Comparison of ENCODE assay signal across 10 cellular contexts in genomic region chr1:113946668-113947387, GRCh38. TPM values are rescaled to one million over a fixed set of nuclear protein-coding genes. Genes with fewer than 3 reads are reported as not detected.
DNase-seq lines count a peak whose midpoint lies in the region; ATAC-seq and TF ChIP-seq lines count a peak whose summit lies in the region.
"Had no signal": no experiment of that assay in that cellular context is flagged by ENCODE, and none has a peak within 500 bp of the region (broad histone marks: within the 10 kb centered on the region; RNA-seq: fewer than 3 reads in every experiment).

No MANE protein-coding gene starts in this region.

- H3K27me3 ChIP-seq in CD4-positive, alpha-beta T cell (ENCODE audit: control insufficient read depth, insufficient read depth, low read length), result no peaks in the 10 kb centered on the region

- H3K4me1 Mint-ChIP-seq in CD4-positive, alpha-beta T cell (ENCODE audit: low read depth), result peaks cover 80% of the 10 kb centered on the region
- peaks cover 65 to 67% of the 10 kb centered on the region in 2 donors for H3K4me1 Mint-ChIP-seq in natural killer cell

- no peak for TF ChIP-seq POLR2A in NB4 (IDR thresholded peaks at IDR 0.05; ENCODE audit: extremely low read depth, insufficient read length)

- H3K4me3 Mint-ChIP-seq in CD4-positive, alpha-beta T cell, result peak overlapping the region; percentile 89
- peak overlapping the region; percentile 63 for H3K4me3 Mint-ChIP-seq in natural killer cell

- H3K4me3 ChIP-seq in NB4 (ENCODE audit: low read depth, low read length), result no peak overlapping the region
- H3K4me3 ChIP-seq in coronary artery, result peak overlapping the region; percentile 16

- peak overlapping the region; percentile 89 for H3K27ac Mint-ChIP-seq in CD4-positive, alpha-beta T cell
- peak overlapping the region; percentile 82 to 85 for H3K27ac Mint-ChIP-seq in natural killer cell

- DNase-seq in CD4-positive, alpha-beta T cell, result no peak
- DNase-seq in NB4 (ENCODE audit: low read depth) (peak; percentile 9), coronary artery (ENCODE audit: low spot score) (no peak), natural killer cell (no peak), DMS153 (lab: John Stamatoyannopoulos, UW) (no peak), germinal center (ENCODE audit: low spot score) (no peak), NCI-H526 treated with DMSO at 0.1 percent for 48 hours (lab: John Stamatoyannopoulos, UW) (no peak), RWPE1 (ENCODE audit: low spot score) (no peak)
- DNase-seq: activated CD4-positive, alpha-beta T cell treated with anti-CD3 and anti-CD28 coated beads for 1 hour; NCI-H1048 had no signal

- H3K9me3 Mint-ChIP-seq in CD4-positive, alpha-beta T cell, result no peaks in the 10 kb centered on the region
- no peaks in the 10 kb centered on the region for H3K9me3 Mint-ChIP-seq in natural killer cell

- TF ChIP-seq CTCF in CD4-positive, alpha-beta T cell (IDR thresholded peaks at IDR 0.05), result no peak
- TF ChIP-seq CTCF in NB4 (IDR thresholded peaks at IDR 0.05; ENCODE audit: low read depth, low read length) (no peak), coronary artery (IDR thresholded peaks at IDR 0.05) (no peak), natural killer cell (IDR thresholded peaks at IDR 0.05) (no peak), RWPE1 (conservative IDR thresholded peaks at IDR 0.05; ENCODE audit: low read depth) (no peak)

- POLR2A ChIA-PET in CD4-positive, alpha-beta T cell (lab: Charles Lee), result interaction anchor here (0.7 to 10.2 kb wide), 6 partner anchors 9 to 1328 kb away, joined by 3 to 245 read pairs (median 13); partner anchors contain the start of genes AP4B1, DCLRE1B, HIPK1 and RSBN1
- POLR2A ChIA-PET in RWPE1 (lab: Yijun Ruan, JAX; ENCODE audit: low non-redundant PET), result no interaction called here

- intact Hi-C loops in CD4-positive, alpha-beta T cell (cut with DNase I, micrococcal nuclease), result loop anchor here in 1 of 2 experiments (1.0 to 5.0 kb wide), 3 partner anchors 8 to 110 kb away; no protein-coding TSS in a partner anchor
- intact Hi-C loops in natural killer cell (cut with micrococcal nuclease), result loop anchor here (2.0 kb wide), 2 partner anchors 16 kb away; no protein-coding TSS in a partner anchor

- CTCF ChIA-PET in CD4-positive, alpha-beta T cell (lab: Charles Lee), result interaction anchor here (0.5 to 5.7 kb wide), 9 partner anchors 9 to 874 kb away, joined by 3 to 56 read pairs (median 3); partner anchors contain the start of genes HIPK1 and LRIG2
- CTCF ChIA-PET in RWPE1 (lab: Yijun Ruan, JAX), result interaction anchor here (0.5 to 0.6 kb wide), 3 partner anchors 50 to 1134 kb away, joined by 4 to 7 read pairs (median 5); no protein-coding TSS in a partner anchor

- H3K27me3 Mint-ChIP-seq in CD4-positive, alpha-beta T cell, result no peaks in the 10 kb centered on the region
- H3K27me3 Mint-ChIP-seq in natural killer cell (ENCODE audit: low read depth in 2 of 2), result no peaks in the 10 kb centered on the region

- peaks cover 51% of the 10 kb centered on the region for H3K36me3 Mint-ChIP-seq in CD4-positive, alpha-beta T cell (ENCODE audit: low read depth)
- peaks cover 20% of the 10 kb centered on the region for H3K36me3 Mint-ChIP-seq in natural killer cell

- peak overlapping the region; percentile 66 for H3K27ac ChIP-seq in CD4-positive, alpha-beta T cell (ENCODE audit: low read depth, low read length)
- H3K27ac ChIP-seq in coronary artery (no peak overlapping the region), RWPE1 (no peak overlapping the region)

- peak; percentile 27 for ATAC-seq in CD4-positive, alpha-beta T cell (ENCODE audit: poor library complexity)
- ATAC-seq in natural killer cell, result peak in 2 of 3 donors; percentile 13 to 19

- H3K9me3 ChIP-seq in CD4-positive, alpha-beta T cell (ENCODE audit: control insufficient read depth, low read length), result no peaks in the 10 kb centered on the region

RNA-seq across cellular contexts. Expression of gene HIPK1, which starts 17.7 kb away (rescaled TPM):
- total RNA-seq in CD4-positive, alpha-beta T cell, result 100 to 1,000 TPM; 245 to 251 TPM
- 100 to 1,000 TPM; 238 to 283 (median 261) TPM for total RNA-seq in natural killer cell

RNA-seq across cellular contexts. Expression of gene OLFML3, which starts 32.4 kb away (rescaled TPM):
- total RNA-seq in CD4-positive, alpha-beta T cell, result under 1 TPM; 0.30 to 0.31 TPM
- total RNA-seq in natural killer cell, result under 1 TPM in 1 of 3 donors, not detected in 2; 0.16 TPM

RNA-seq across cellular contexts. Expression of gene DCLRE1B, which starts 41.7 kb away (rescaled TPM):
- total RNA-seq in CD4-positive, alpha-beta T cell, result 1 to 10 TPM; 6.4 to 6.8 TPM
- total RNA-seq in natural killer cell, result 1 to 10 TPM; 5.5 to 6.8 (median 5.9) TPM

RNA-seq across cellular contexts. Expression of gene AP4B1, which starts 42.2 kb away (rescaled TPM):
- 10 to 100 TPM; 44.1 to 48.0 TPM for total RNA-seq in CD4-positive, alpha-beta T cell
- 10 to 100 TPM; 64.0 to 78.7 (median 77.6) TPM for total RNA-seq in natural killer cell

RNA-seq across cellular contexts. Expression of gene BCL2L15, which starts 59.4 kb away (rescaled TPM):
- total RNA-seq in CD4-positive, alpha-beta T cell, result 1 to 10 TPM; 1.2 to 1.5 TPM
- total RNA-seq in natural killer cell, result 1 to 10 TPM in 2 of 3 donors, under 1 TPM in 1; 0.88 to 2.1 (median 1.5) TPM
